In genomic region chr1:58047265-58047858, GRCh38 we compare ENCODE assay signal across 8 cellular contexts.
DNase-seq lines count a peak whose midpoint lies in the region; ATAC-seq, FAIRE-seq and TF ChIP-seq lines count a peak whose summit lies in the region.

No MANE protein-coding gene starts in this region.

- no peaks in the 10 kb centered on the region for H3K36me3 ChIP-seq in small intestine (ENCODE audit: control insufficient read depth in 2 of 2, insufficient read depth in 2 of 2, low read length in 2 of 2)

- H3K4me3 ChIP-seq in small intestine (ENCODE audit: low read depth in 1 of 2, low read length in 2 of 2) = no peak overlapping the region

- FAIRE-seq in small intestine (lab: Jason Lieb, UNC) = no peak

- no peak for TF ChIP-seq POLR2A in erythroblast (IDR thresholded peaks at IDR 0.05; ENCODE audit: low read length)

- no peaks in the 10 kb centered on the region for H3K27me3 ChIP-seq in small intestine (ENCODE audit: control insufficient read depth in 2 of 2, insufficient read depth in 2 of 2, low read length in 2 of 2)

- ATAC-seq in HG02763 (IDR thresholded peaks at IDR 0.05; ENCODE audit: unreplicated experiment) (peak; percentile 50), GM18858 (IDR thresholded peaks at IDR 0.05; ENCODE audit: unreplicated experiment) (no peak), HG03039 (IDR thresholded peaks at IDR 0.05; ENCODE audit: unreplicated experiment) (no peak)

- H3K9me3 ChIP-seq in small intestine (ENCODE audit: control insufficient read depth, low read depth) = no peaks in the 10 kb centered on the region

- peak; percentile 15 for DNase-seq in activated T-cell treated with anti-CD3 and anti-CD28 coated beads for 48 hours (ENCODE audit: low read depth)
- no peak for DNase-seq in activated T-cell treated with anti-CD3 and anti-CD28 coated beads for 4 hours
- DNase-seq in SK-N-DZ (ENCODE audit: low spot score) = peak; percentile 9
- DNase-seq in erythroblast (lab: John Stamatoyannopoulos, UW) = peak; percentile 25 to 41
- peak; percentile 14 for DNase-seq in small intestine

- 55 to 60% (median 57%) methylated on average over 5 of the region's 5 CpGs for WGBS in small intestine, 3 donors

- H3K4me1 ChIP-seq in small intestine (ENCODE audit: control insufficient read depth in 2 of 2, insufficient read depth in 1 of 2, low read depth in 1 of 2, low read length in 1 of 2) = no peaks in the 10 kb centered on the region

- no peak overlapping the region for H3K27ac ChIP-seq in small intestine (ENCODE audit: low read depth in 1 of 2, low read length in 1 of 2)
